12 cellular contexts compared by ENCODE assay signal in genomic region chr6:11731423-11731822, GRCh38. TPM values are rescaled to one million over a fixed set of nuclear protein-coding genes. Genes with fewer than 3 reads are reported as not detected.
DNase-seq lines count a peak whose midpoint lies in the region; ATAC-seq and TF ChIP-seq lines count a peak whose summit lies in the region.
"Had no signal": no experiment of that assay in that cellular context is flagged by ENCODE, and none has a peak within 500 bp of the region (broad histone marks: within the 10 kb centered on the region; RNA-seq: fewer than 3 reads in every experiment).

No MANE protein-coding gene starts in this region.

- DNase-seq in right atrium auricular region (ENCODE audit: low spot score) (no peak), left ventricle myocardium superior (no peak), adipocyte (ENCODE audit: low read depth) (no peak), upper lobe of right lung (no peak), AG20443 (ENCODE audit: low spot score) (no peak), HPDE6-E6E7 (ENCODE audit: extremely low spot score) (no peak)
- no peak for DNase-seq in naive thymus-derived CD4-positive, alpha-beta T cell
- DNase-seq: NCI-H2171 treated with DMSO at 0.1 percent for 48 hours, T1000 had no signal

- H3K27me3 ChIP-seq in right atrium auricular region (no peaks in the 10 kb centered on the region), adipocyte (replicated peaks; ENCODE audit: control insufficient read depth, insufficient read depth, low read length) (no peaks in the 10 kb centered on the region), upper lobe of right lung (no peaks in the 10 kb centered on the region)
- no peaks in the 10 kb centered on the region for H3K27me3 ChIP-seq in naive thymus-derived CD4-positive, alpha-beta T cell (ENCODE audit: control insufficient read depth in 2 of 2, insufficient read depth in 2 of 2, low read length in 2 of 2)
- H3K27me3 ChIP-seq: esophagus muscularis mucosa had no signal

- no peaks in the 10 kb centered on the region for H3K4me1 ChIP-seq in right atrium auricular region
- peaks cover 19% of the 10 kb centered on the region for H3K4me1 ChIP-seq in adipocyte (ENCODE audit: control insufficient read depth, insufficient read depth, low read length)
- H3K4me1 ChIP-seq in naive thymus-derived CD4-positive, alpha-beta T cell (ENCODE audit: control insufficient read depth in 2 of 2, insufficient read depth in 2 of 2, low read length in 2 of 2): peaks cover 0 to 59% of the 10 kb centered on the region in 2 donors
- H3K4me1 ChIP-seq in upper lobe of right lung: peaks cover 10% of the 10 kb centered on the region

- H3K27ac ChIP-seq in right atrium auricular region (peak overlapping the region; percentile 9 to 64), upper lobe of right lung (peak overlapping the region; percentile 49)
- H3K27ac ChIP-seq in naive thymus-derived CD4-positive, alpha-beta T cell (ENCODE audit: low read depth, low read length): no peak overlapping the region
- H3K27ac ChIP-seq: esophagus muscularis mucosa had no signal

- H3K36me3 ChIP-seq in right atrium auricular region (no peaks in the 10 kb centered on the region), adipocyte (ENCODE audit: control insufficient read depth, insufficient read depth, low read length, severe bottlenecking) (no peaks in the 10 kb centered on the region), upper lobe of right lung (no peaks in the 10 kb centered on the region)
- H3K36me3 ChIP-seq in naive thymus-derived CD4-positive, alpha-beta T cell (ENCODE audit: control insufficient read depth in 2 of 3, insufficient read depth in 3 of 3, low read length in 3 of 3): no peaks in the 10 kb centered on the region
- H3K36me3 ChIP-seq: esophagus muscularis mucosa had no signal

- TF ChIP-seq CTCF in right atrium auricular region (IDR thresholded peaks at IDR 0.05) (no peak), upper lobe of right lung (IDR thresholded peaks at IDR 0.05) (no peak)

- peak overlapping the region; percentile 41 for H3K9ac ChIP-seq in adipocyte (ENCODE audit: low read length)

- no peak overlapping the region for H3K4me3 ChIP-seq in right atrium auricular region
- H3K4me3 ChIP-seq in adipocyte (ENCODE audit: low read length): peak overlapping the region; percentile 39
- peak overlapping the region; percentile 11 for H3K4me3 ChIP-seq in naive thymus-derived CD4-positive, alpha-beta T cell (ENCODE audit: low read length)
- H3K4me3 ChIP-seq in upper lobe of right lung: no peak overlapping the region
- H3K4me3 ChIP-seq: esophagus muscularis mucosa had no signal

- H3K36me3 Mint-ChIP-seq in naive thymus-derived CD4-positive, alpha-beta T cell: peaks cover 2 to 6% (median 3%) of the 10 kb centered on the region in 5 donors

- intact Hi-C loops in left ventricle myocardium superior (cut with micrococcal nuclease): no loop called here
- intact Hi-C loops in naive thymus-derived CD4-positive, alpha-beta T cell (cut with micrococcal nuclease): no loop called here
- intact Hi-C loops in upper lobe of right lung (cut with DNase I): no loop called here

- H3K9me3 ChIP-seq in right atrium auricular region: no peaks in the 10 kb centered on the region
- H3K9me3 ChIP-seq in adipocyte (ENCODE audit: control insufficient read depth, low read length): no peaks in the 10 kb centered on the region
- no peaks in the 10 kb centered on the region for H3K9me3 ChIP-seq in naive thymus-derived CD4-positive, alpha-beta T cell (ENCODE audit: control insufficient read depth in 2 of 3, low read length in 3 of 3)
- H3K9me3 ChIP-seq in upper lobe of right lung: no peaks in the 10 kb centered on the region
- H3K9me3 ChIP-seq: esophagus muscularis mucosa had no signal

- H3K9me3 Mint-ChIP-seq in naive thymus-derived CD4-positive, alpha-beta T cell: peaks cover 0 to 13% (median 0%) of the 10 kb centered on the region in 11 donors
- H3K9me3 Mint-ChIP-seq: central memory CD8-positive, alpha-beta T cell had no signal

- no peak for ATAC-seq in left ventricle myocardium superior
- ATAC-seq in naive thymus-derived CD4-positive, alpha-beta T cell: no peak
- peak; percentile 24 for ATAC-seq in upper lobe of right lung
- ATAC-seq in GM18858 (IDR thresholded peaks at IDR 0.05; ENCODE audit: unreplicated experiment): no peak

- POLR2A ChIA-PET in naive thymus-derived CD4-positive, alpha-beta T cell (lab: Charles Lee): interaction anchor here (1.4 to 7.5 kb wide), 2 partner anchors 18 to 27 kb away, joined by 4 to 126 read pairs; no protein-coding TSS in a partner anchor

- CTCF ChIA-PET in naive thymus-derived CD4-positive, alpha-beta T cell (lab: Charles Lee): interaction anchor here (0.9 to 1.2 kb wide), 2 partner anchors 19 to 20 kb away, joined by 3 to 4 read pairs; no protein-coding TSS in a partner anchor

- peaks cover 0 to 15% (median 0%) of the 10 kb centered on the region in 5 donors for H3K27me3 Mint-ChIP-seq in naive thymus-derived CD4-positive, alpha-beta T cell

- peak overlapping the region in 9 of 10 donors; percentile 1 to 79 (median 60) for H3K4me3 Mint-ChIP-seq in naive thymus-derived CD4-positive, alpha-beta T cell
- H3K4me3 Mint-ChIP-seq: central memory CD8-positive, alpha-beta T cell had no signal

- H3K27ac Mint-ChIP-seq in naive thymus-derived CD4-positive, alpha-beta T cell: peak overlapping the region in 8 of 9 donors; percentile 36 to 96 (median 62)

- peaks cover 34 to 72% (median 58%) of the 10 kb centered on the region in 7 donors for H3K4me1 Mint-ChIP-seq in naive thymus-derived CD4-positive, alpha-beta T cell

RNA-seq across cellular contexts. Expression of gene ADTRP, which starts 47.2 kb away (rescaled TPM):
- not detected for total RNA-seq in right atrium auricular region
- total RNA-seq in left ventricle myocardium superior: not detected
- total RNA-seq in naive thymus-derived CD4-positive, alpha-beta T cell: 10 to 100 TPM in 4 of 5 experiments, 1 to 10 TPM in 1; 3.1 to 82.7 (median 27.2) TPM
- 100 to 1,000 TPM in 1 of 2 donors, 10 to 100 TPM in 1; 64.6 to 109 TPM for polyA plus RNA-seq in naive thymus-derived CD4-positive, alpha-beta T cell
- 21.0 TPM for total RNA-seq in upper lobe of right lung

Comparison
In these comparisons a context has a peak if more than half of its experiments do, and no peak if none do; other contexts are left out.
1. H3K4me3 ChIP-seq: peak in adipocyte (single experiment) and naive thymus-derived CD4-positive, alpha-beta T cell (single experiment); none in right atrium auricular region (0 of 2) and upper lobe of right lung (single experiment).